Comparison of ENCODE assay signal across 14 cellular contexts in the genomic region with DNA sequence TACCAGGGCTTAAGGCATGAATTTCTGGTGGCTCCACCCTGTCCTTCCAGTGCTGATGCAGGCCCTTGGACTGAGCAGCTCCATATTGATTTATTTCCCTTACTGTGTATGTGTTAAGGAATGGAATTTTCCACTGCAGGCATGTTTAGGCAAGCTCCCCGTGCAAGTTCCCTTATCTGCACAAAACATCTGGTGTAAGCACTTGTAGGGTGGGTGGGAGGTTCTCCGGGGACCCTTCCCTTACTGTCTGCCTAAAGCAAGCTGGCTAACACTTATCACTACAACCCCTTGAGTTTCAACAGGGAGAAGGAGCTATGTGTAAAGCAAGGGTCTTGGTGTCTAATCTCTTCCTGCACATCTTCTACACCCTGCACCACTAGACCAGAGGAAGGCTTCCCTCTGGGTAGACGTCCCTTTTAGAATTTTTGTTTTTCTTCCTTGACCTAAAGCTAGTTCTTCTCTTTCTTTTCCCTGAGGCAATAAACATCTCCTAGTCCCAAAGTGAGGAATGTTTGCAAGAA. TPM values are rescaled to one million over a fixed set of nuclear protein-coding genes. Genes with fewer than 3 reads are reported as not detected.
A peak's percentile ranks its signal among the peaks of the same experiment; 100 is the strongest.
DNase-seq lines count a peak whose midpoint lies in the region; ATAC-seq, FAIRE-seq and TF ChIP-seq lines count a peak whose summit lies in the region.
"Had no signal": no experiment of that assay in that cellular context is flagged by ENCODE, and none has a peak within 500 bp of the region (broad histone marks: within the 10 kb centered on the region; RNA-seq: fewer than 3 reads in every experiment).

No MANE protein-coding gene starts in this region.

- FAIRE-seq in keratinocyte (lab: Jason Lieb, UNC), result peak; percentile 74
- FAIRE-seq in D721Med (lab: Jason Lieb, UNC), result no peak

- intact Hi-C loops in activated B cell treated with CpG ODN at 0.5 μM for 24 hours (cut with micrococcal nuclease) (loop anchor here (1.0 kb wide), 1 partner anchor 22 kb away; a partner anchor contains a TSS), stomach (cut with DNase I; ENCODE audit: low total_unique reads) (no loop called here)

- peaks cover 49% of the 10 kb centered on the region for H3K4me1 Mint-ChIP-seq in activated B cell treated with CpG ODN at 0.5 μM for 24 hours

- no peaks in the 10 kb centered on the region for H3K9me1 ChIP-seq in keratinocyte (ENCODE audit: control insufficient read depth, extremely low read depth, insufficient read depth, low read length)

- DNase-seq in AG10803 (ENCODE audit: low read depth) (peak; percentile 66), HEK293T (ENCODE audit: extremely low spot score) (no peak), activated B cell treated with CpG ODN at 0.5 μM for 24 hours (no peak), keratinocyte (ENCODE audit: low read depth, low spot score) (no peak), D721Med (ENCODE audit: insufficient read length, low spot score) (no peak), stomach (no peak)
- DNase-seq in stimulated activated CD4-positive, alpha-beta T cell treated with anti-CD3 and anti-CD28 coated beads, Interleukin-2, amount 100 ng/mL, for 24 hours, result no peak
- no peak for DNase-seq in activated CD8-positive, alpha-beta memory T cell treated with anti-CD3 and anti-CD28 coated beads for 24 hours
- DNase-seq: activated naive CD4-positive, alpha-beta T cell; dorsolateral prefrontal cortex; naive thymus-derived CD4-positive, alpha-beta T cell; NCI-H1694 treated with DMSO at 0.1 percent for 48 hours; stimulated activated CD4-positive, alpha-beta T cell treated with anti-CD3 and anti-CD28 coated beads, Interleukin-1b, Interleukin-23, amount 100 ng/mL, for 48 hours had no signal

- CTCF ChIA-PET in HEK293T (lab: Yijun Ruan, JAX) (interaction anchor here (0.5 to 1.4 kb wide), 6 partner anchors 15 to 167 kb away, joined by 3 to 5 read pairs (median 3); no protein-coding TSS in a partner anchor), activated B cell treated with CpG ODN at 0.5 μM for 24 hours (lab: Charles Lee) (interaction anchor here (0.7 to 1.3 kb wide), 2 partner anchors 13 to 82 kb away, joined by 3 read pairs; no protein-coding TSS in a partner anchor)

- peak overlapping the region; percentile 27 for H3K27ac Mint-ChIP-seq in activated B cell treated with CpG ODN at 0.5 μM for 24 hours

- peak overlapping the region; percentile 34 for H3K4me2 ChIP-seq in keratinocyte (ENCODE audit: control insufficient read depth, extremely low read depth, insufficient read depth, low read depth, low read length)

- no peak overlapping the region for H3K4me3 Mint-ChIP-seq in activated B cell treated with CpG ODN at 0.5 μM for 24 hours
- H3K4me3 Mint-ChIP-seq: naive thymus-derived CD4-positive, alpha-beta T cell had no signal

- no peaks in the 10 kb centered on the region for H3K36me3 Mint-ChIP-seq in activated B cell treated with CpG ODN at 0.5 μM for 24 hours (ENCODE audit: low read depth)

- H3K27me3 Mint-ChIP-seq in activated B cell treated with CpG ODN at 0.5 μM for 24 hours, result no peaks in the 10 kb centered on the region

- H2AFZ ChIP-seq in keratinocyte (ENCODE audit: control insufficient read depth, low read length), result peak overlapping the region; percentile 64

- H3K36me3 ChIP-seq in keratinocyte (ENCODE audit: control insufficient read depth in 2 of 2, extremely low read depth in 1 of 2, insufficient read depth in 2 of 2, low read length in 2 of 2) (no peaks in the 10 kb centered on the region), stomach (no peaks in the 10 kb centered on the region)
- H3K36me3 ChIP-seq: Peyer's patch had no signal

- H3K27ac ChIP-seq in keratinocyte (ENCODE audit: control insufficient read depth, insufficient read depth, low read length) (no peak overlapping the region), stomach (no peak overlapping the region)
- H3K27ac ChIP-seq: dorsolateral prefrontal cortex, Peyer's patch had no signal

- no peak overlapping the region for H3K9ac ChIP-seq in keratinocyte (ENCODE audit: control insufficient read depth, extremely low read depth, insufficient read depth, low read length)

- TF ChIP-seq POLR2A in stomach (IDR thresholded peaks at IDR 0.05), result no peak

- H3K9me3 Mint-ChIP-seq in activated B cell treated with CpG ODN at 0.5 μM for 24 hours, result peaks cover 5% of the 10 kb centered on the region

- dilution Hi-C loops in keratinocyte (cut with MboI; ENCODE audit: extremely low pct_ligation_motif_present, low sequenced_read_pairs), result no loop called here

- H3K4me1 ChIP-seq in keratinocyte (ENCODE audit: control insufficient read depth, extremely low read depth, insufficient read depth, low read length), result peaks cover 23% of the 10 kb centered on the region
- H3K4me1 ChIP-seq in stomach, result peaks cover 0 to 18% (median 8%) of the 10 kb centered on the region in 4 donors

- TF ChIP-seq EP300 in stomach (IDR thresholded peaks at IDR 0.05), result no peak

- H3K4me3 ChIP-seq in AG10803 (ENCODE audit: low read length) (no peak overlapping the region), keratinocyte (ENCODE audit: control insufficient read depth in 2 of 3, extremely low read depth in 1 of 3, insufficient read depth in 2 of 3, low read depth in 1 of 3, low read length in 3 of 3) (no peak overlapping the region), stomach (no peak overlapping the region)
- H3K4me3 ChIP-seq: dorsolateral prefrontal cortex, Peyer's patch had no signal

- no peaks in the 10 kb centered on the region for H4K20me1 ChIP-seq in keratinocyte (ENCODE audit: control insufficient read depth, extremely low read depth, insufficient read depth, low read length)

- no peak for ATAC-seq in activated B cell treated with CpG ODN at 0.5 μM for 24 hours (ENCODE audit: low read depth)
- ATAC-seq: naive thymus-derived CD4-positive, alpha-beta T cell had no signal

- POLR2A ChIA-PET in HEK293T (lab: Yijun Ruan, JAX) (interaction anchor here (1.3 to 1.4 kb wide), 2 partner anchors 20 to 22 kb away, joined by 3 to 4 read pairs; a partner anchor contains a TSS), activated B cell treated with CpG ODN at 0.5 μM for 24 hours (lab: Charles Lee) (interaction anchor here (0.6 to 2.5 kb wide), 6 partner anchors 19 to 448 kb away, joined by 3 to 7 read pairs (median 5); a partner anchor contains a TSS)

- H3K27me3 ChIP-seq in keratinocyte (ENCODE audit: control insufficient read depth, extremely low read depth, insufficient read depth, low read length) (no peaks in the 10 kb centered on the region), stomach (no peaks in the 10 kb centered on the region)
- H3K27me3 ChIP-seq: dorsolateral prefrontal cortex, Peyer's patch had no signal

- H3K79me2 ChIP-seq in keratinocyte (ENCODE audit: control insufficient read depth, insufficient read depth, low read length), result no peaks in the 10 kb centered on the region

- 18 to 30% (median 24%) methylated on average over 3 of the region's 3 CpGs for WGBS in stomach, 5 donors

- no peaks in the 10 kb centered on the region for H3K9me3 ChIP-seq in keratinocyte (ENCODE audit: control insufficient read depth, low read depth, low read length)
- no peaks in the 10 kb centered on the region for H3K9me3 ChIP-seq in stomach
- H3K9me3 ChIP-seq: Peyer's patch had no signal

- TF ChIP-seq CTCF in AG10803 (conservative IDR thresholded peaks at IDR 0.05; ENCODE audit: low read length) (no peak), activated B cell treated with CpG ODN at 0.5 μM for 24 hours (IDR thresholded peaks at IDR 0.05) (no peak), keratinocyte (optimal IDR thresholded peaks at IDR 0.05 in 1 of 3, IDR thresholded peaks at IDR 0.05 in 1 of 3, conservative IDR thresholded peaks at IDR 0.05 in 1 of 3; ENCODE audit: extremely low read depth in 1 of 3, insufficient read depth in 2 of 3, low read length in 3 of 3) (no peak), D721Med (IDR thresholded peaks at IDR 0.05; ENCODE audit: insufficient read depth, missing control alignments) (no peak), stomach (IDR thresholded peaks at IDR 0.05) (no peak)

TF ChIP-seq in HEK293T, 16 proteins besides CTCF, POLR2A, EP300 and RAD21 (continues in another document):
- TF ChIP-seq ZNF384 (IDR thresholded peaks at IDR 0.05) (no peak), L3MBTL2 (conservative IDR thresholded peaks at IDR 0.05) (no peak), FOXM1 (IDR thresholded peaks at IDR 0.05; ENCODE audit: borderline replicate concordance) (no peak), ARNT (IDR thresholded peaks at IDR 0.05) (no peak), NFRKB (IDR thresholded peaks at IDR 0.05) (no peak)

RNA-seq across cellular contexts. Expression of a gene that starts 22.0 kb away (rescaled TPM):
- 9.6 and 11.5 TPM in 2 replicates for total RNA-seq in activated B cell treated with CpG ODN at 0.5 μM for 24 hours
- polyA plus RNA-seq in keratinocyte, result 20.8 to 21.7 TPM (median 20.9 TPM) in 3 replicates
- 4.4 TPM for polyA plus RNA-seq in keratinocyte (2011; ENCODE audit: low read depth)
- 16.4 and 27.7 TPM in 2 replicates for polyA plus RNA-seq in keratinocyte (2011; cell fraction: cytosol; rRNA removed)
- polyA plus RNA-seq in keratinocyte (2011; cell fraction: nucleus; rRNA removed), result 24.8 and 27.0 TPM in 2 replicates
- 9.4 and 20.5 TPM in 2 replicates for polyA plus RNA-seq in keratinocyte (2012; ENCODE audit: low replicate concordance)
- polyA minus RNA-seq in keratinocyte, result 14.6 to 24.2 TPM (median 19.9 TPM) in 3 replicates
- polyA minus RNA-seq in keratinocyte (2011; cell fraction: cytosol; rRNA and poly(A)+ RNA removed), result 36.4 TPM
- polyA minus RNA-seq in keratinocyte (2011; cell fraction: nucleus; rRNA and poly(A)+ RNA removed), result 24.4 and 31.1 TPM in 2 replicates
- total RNA-seq in stomach, result 10 to 100 TPM in 3 of 5 donors, 1 to 10 TPM in 1, under 1 TPM in 1; 0.89 to 71.8 (median 16.5) TPM
- polyA plus RNA-seq in stomach, result 10 to 100 TPM in 2 of 3 donors, 1 to 10 TPM in 1; 8.2 to 16.3 (median 10.8) TPM

RNA-seq across cellular contexts. Expression of a gene that starts 24.7 kb away (rescaled TPM):
- total RNA-seq in activated B cell treated with CpG ODN at 0.5 μM for 24 hours (41.8 and 42.8 TPM in 2 replicates), stomach (10 to 100 TPM; 15.8 to 63.2 (median 42.0) TPM)
- polyA plus RNA-seq in keratinocyte (30.4 to 35.7 TPM (median 33.0 TPM) in 3 replicates), stomach (10 to 100 TPM in 2 of 3 donors, 1 to 10 TPM in 1; 8.9 to 12.6 (median 11.5) TPM)
- 8.6 TPM for polyA plus RNA-seq in keratinocyte (2011; ENCODE audit: low read depth)
- 19.0 and 34.5 TPM in 2 replicates for polyA plus RNA-seq in keratinocyte (2011; cell fraction: cytosol; rRNA removed)
- polyA plus RNA-seq in keratinocyte (2011; cell fraction: nucleus; rRNA removed), result 46.4 and 57.9 TPM in 2 replicates
- polyA plus RNA-seq in keratinocyte (2012; ENCODE audit: low replicate concordance), result 11.0 and 26.7 TPM in 2 replicates
- 20.1 to 72.6 TPM (median 49.4 TPM) in 3 replicates for polyA minus RNA-seq in keratinocyte
- 19.4 TPM for polyA minus RNA-seq in keratinocyte (2011; cell fraction: cytosol; rRNA and poly(A)+ RNA removed)
- polyA minus RNA-seq in keratinocyte (2011; cell fraction: nucleus; rRNA and poly(A)+ RNA removed), result 40.6 and 77.7 TPM in 2 replicates
